In the genomic region with DNA sequence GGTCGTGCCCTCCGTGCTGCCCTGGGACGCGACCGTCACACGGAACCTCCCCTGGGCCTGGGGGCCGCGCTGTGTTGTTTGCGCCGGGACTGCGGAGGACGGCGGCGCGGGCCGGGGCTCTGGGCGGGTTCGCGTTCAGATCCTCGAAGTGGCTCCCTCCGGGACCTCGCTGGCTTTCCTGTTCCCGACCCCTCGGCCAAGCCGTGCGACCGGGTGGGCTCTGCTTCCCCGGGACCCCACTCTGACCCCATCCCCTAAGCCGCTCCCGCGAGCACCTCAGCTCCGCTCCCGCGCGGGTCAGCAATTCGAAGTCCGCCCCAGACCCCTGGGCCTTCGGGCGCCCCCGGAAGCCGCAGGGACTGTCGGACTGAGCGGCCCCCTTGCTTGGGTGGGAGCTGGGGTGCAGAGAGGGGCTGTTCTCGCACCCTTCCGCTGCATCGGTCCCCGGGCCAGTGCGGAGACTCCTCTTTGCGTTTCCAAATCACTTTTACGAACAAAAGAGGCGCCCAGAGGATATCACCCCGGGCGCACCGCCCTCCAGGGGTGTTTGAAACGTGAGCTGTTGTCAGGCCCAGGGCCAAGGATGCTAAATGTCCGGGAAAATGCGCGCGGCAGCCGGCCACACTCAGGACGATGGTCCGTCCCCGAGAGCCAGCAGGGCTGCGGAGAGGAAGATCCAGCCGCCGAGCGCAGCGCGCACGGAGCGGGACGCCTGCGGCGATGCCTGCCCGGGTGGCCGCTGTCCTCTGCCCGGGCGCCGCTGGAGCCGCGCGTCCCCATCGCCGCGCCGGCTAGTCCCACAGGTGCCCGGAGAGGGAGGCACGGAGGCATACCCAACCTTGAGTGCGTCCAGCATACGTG, we compare ENCODE assay signal across 9 cellular contexts.
A peak's percentile ranks its signal among the peaks of the same experiment; 100 is the strongest.
DNase-seq lines count a peak whose midpoint lies in the region; ATAC-seq and TF ChIP-seq lines count a peak whose summit lies in the region.
"Had no signal": no experiment of that assay in that cellular context is flagged by ENCODE, and none has a peak within 500 bp of the region (broad histone marks: within the 10 kb centered on the region; RNA-seq: fewer than 3 reads in every experiment).

No MANE protein-coding gene starts in this region.

- no peaks in the 10 kb centered on the region for H4K20me1 ChIP-seq in hepatocyte (ENCODE audit: insufficient read depth, poor library complexity, severe bottlenecking)

- no peak for TF ChIP-seq POLR2A in erythroblast (IDR thresholded peaks at IDR 0.05; ENCODE audit: low read length)

- H3K79me2 ChIP-seq in hepatocyte, result no peaks in the 10 kb centered on the region

- peaks cover 0 to 1% of the 10 kb centered on the region in 2 donors for H3K9me3 Mint-ChIP-seq in activated T-cell treated with anti-CD3 and anti-CD28 coated beads, Interleukin-2, amount 50 U/mL, for 72 hours

- H3K27ac ChIP-seq in hepatocyte, result no peak overlapping the region

- no peaks in the 10 kb centered on the region for H3K9me2 ChIP-seq in hepatocyte (replicated peaks; ENCODE audit: insufficient read depth)

- peak; percentile 82 for DNase-seq in H7
- DNase-seq in activated T-cell treated with anti-CD3 and anti-CD28 coated beads, Interleukin-2, amount 50 U/mL, for 72 hours, result peak; percentile 8 to 18
- DNase-seq in hepatocyte (ENCODE audit: low spot score), result peak; percentile 36
- no peak for DNase-seq in skeletal muscle cell (ENCODE audit: low read depth)
- no peak for DNase-seq in erythroblast (lab: John Stamatoyannopoulos, UW)
- no peak for DNase-seq in stimulated activated CD4-positive, alpha-beta T cell treated with anti-CD3 and anti-CD28 coated beads, Interleukin-4, amount 100 ng/mL, for 4 hours
- no peak for DNase-seq in NCI-H2029 treated with DMSO at 0.1 percent for 48 hours (lab: John Stamatoyannopoulos, UW)
- DNase-seq: activated gamma-delta T cell treated with Interleukin-2 at 50 U/mL for 16 hours had no signal

- no peak for TF ChIP-seq CTCF in hepatocyte (IDR thresholded peaks at IDR 0.05; ENCODE audit: poor library complexity)

- ATAC-seq in activated T-cell treated with anti-CD3 and anti-CD28 coated beads, Interleukin-2, amount 50 U/mL, for 72 hours (replicated peaks in 1 of 2), result peak; percentile 53 to 56
- ATAC-seq in GM19023 (IDR thresholded peaks at IDR 0.05; ENCODE audit: unreplicated experiment), result no peak

- H3K36me3 Mint-ChIP-seq in activated T-cell treated with anti-CD3 and anti-CD28 coated beads, Interleukin-2, amount 50 U/mL, for 72 hours (ENCODE audit: insufficient read depth in 2 of 2), result peaks cover 0 to 1% of the 10 kb centered on the region in 2 donors

- H3K4me1 ChIP-seq in hepatocyte (ENCODE audit: insufficient read depth), result no peaks in the 10 kb centered on the region

- H3K27ac Mint-ChIP-seq in activated T-cell treated with anti-CD3 and anti-CD28 coated beads, Interleukin-2, amount 50 U/mL, for 72 hours, result no peak overlapping the region

- 3% methylated on average over 67 of the region's 90 CpGs for WGBS in hepatocyte (ENCODE audit: low lambda C conversion rate, missing lambda C conversion rate)

- H2AFZ ChIP-seq in hepatocyte, result peak overlapping the region; percentile 63

- H3K36me3 ChIP-seq in H7 (replicated peaks; ENCODE audit: control insufficient read depth, insufficient read depth, low read length) (no peaks in the 10 kb centered on the region), hepatocyte (replicated peaks; ENCODE audit: insufficient read depth, low read depth) (no peaks in the 10 kb centered on the region)

- no peaks in the 10 kb centered on the region for H3K9me3 ChIP-seq in hepatocyte (ENCODE audit: low read depth)

- peak overlapping the region; percentile 69 to 76 for H3K4me3 Mint-ChIP-seq in activated T-cell treated with anti-CD3 and anti-CD28 coated beads, Interleukin-2, amount 50 U/mL, for 72 hours

- peaks cover 54% of the 10 kb centered on the region for H3K27me3 Mint-ChIP-seq in activated T-cell treated with anti-CD3 and anti-CD28 coated beads, Interleukin-2, amount 50 U/mL, for 72 hours (ENCODE audit: low read depth)

- H3K4me3 ChIP-seq in H7 (ENCODE audit: insufficient read depth, low read depth, low read length), result peak overlapping the region; percentile 51
- peak overlapping the region; percentile 31 for H3K4me3 ChIP-seq in hepatocyte
- H3K4me3 ChIP-seq in skeletal muscle cell (ENCODE audit: low read depth, low read length), result peak overlapping the region; percentile 33

- peaks cover 6% of the 10 kb centered on the region for H3K4me1 Mint-ChIP-seq in activated T-cell treated with anti-CD3 and anti-CD28 coated beads, Interleukin-2, amount 50 U/mL, for 72 hours (ENCODE audit: low read depth)

- H3K27me3 ChIP-seq in H7 (ENCODE audit: control insufficient read depth, insufficient read depth, low read length) (peaks cover 24% of the 10 kb centered on the region), hepatocyte (peaks cover 48% of the 10 kb centered on the region)

- peak overlapping the region; percentile 98 for H3K4me2 ChIP-seq in hepatocyte

Comparison
In these comparisons a context has a peak if more than half of its experiments do, and no peak if none do; other contexts are left out.
1. DNase-seq: peak in H7 (single experiment), activated T-cell treated with anti-CD3 and anti-CD28 coated beads, Interleukin-2, amount 50 U/mL, for 72 hours (2 of 2) and hepatocyte (single experiment); none in skeletal muscle cell (single experiment), erythroblast (0 of 2), stimulated activated CD4-positive, alpha-beta T cell treated with anti-CD3 and anti-CD28 coated beads, Interleukin-4, amount 100 ng/mL, for 4 hours (0 of 2) and NCI-H2029 treated with DMSO at 0.1 percent for 48 hours (single experiment).
2. Peak in every context shown above with its lines, with median percentiles within 50 percentile points of each other: H3K4me3 ChIP-seq.